Comparison of ENCODE assay signal across 23 cellular contexts in genomic region chr2:111984213-111984604, GRCh38.
"Had no signal": no experiment of that assay in that cellular context is flagged by ENCODE, and none has a peak within 500 bp of the region (broad histone marks: within the 10 kb centered on the region; RNA-seq: fewer than 3 reads in every experiment).

No MANE protein-coding gene starts in this region.

- H3K4me1 ChIP-seq: body of pancreas, gastroesophageal sphincter, tibial artery, uterus had no signal

- H3K27ac ChIP-seq: body of pancreas, dorsolateral prefrontal cortex, gastroesophageal sphincter, heart left ventricle, tibial artery, uterus had no signal

- DNase-seq: activated CD4-positive, alpha-beta memory T cell treated with anti-CD3 and anti-CD28 coated beads, Interleukin-2, amount 10 ng/mL, durations not matched to agents 7 days and 5 days; activated CD4-positive, alpha-beta T cell treated with anti-CD3 and anti-CD28 coated beads for 48 hours; activated CD4-positive, CD25-positive, alpha-beta regulatory T cell; activated naive CD4-positive, alpha-beta T cell treated with Interleukin-2 at 50 U/mL for 16 hours; activated T-cell treated with anti-CD3 and anti-CD28 coated beads, Interleukin-2, amount 50 U/mL, for 1 hour; body of pancreas; central memory CD4-positive, alpha-beta T cell; dorsolateral prefrontal cortex; endodermal cell; erythroblast; heart left ventricle; immature natural killer cell; mesenchymal stem cell; naive thymus-derived CD4-positive, alpha-beta T cell; nucleus accumbens; stimulated activated CD4-positive, alpha-beta T cell treated with anti-CD3 and anti-CD28 coated beads, Interleukin-2, amount 100 ng/mL, for 24 hours; stimulated activated naive CD4-positive, alpha-beta T cell treated with Interleukin-2 at 50 U/mL for 16 hours; T1000; tibial artery; uterus had no signal

- H3K9me3 ChIP-seq: body of pancreas, gastroesophageal sphincter, heart left ventricle, tibial artery, uterus had no signal

- H3K36me3 ChIP-seq: uterus had no signal

- H3K27me3 Mint-ChIP-seq: progenitor cell of endocrine pancreas had no signal

- H3K27ac Mint-ChIP-seq: activated CD4-positive, alpha-beta memory T cell treated with anti-CD3 and anti-CD28 coated beads, Interleukin-2, amount 10 ng/mL, durations not matched to agents 7 days and 5 days; activated T-helper 2 cell treated with anti-CD3 and anti-CD28 coated beads, Interferon-gamma antibody, Interleukin-2, Interleukin-4, amounts not matched to agents 10 μg/mL and 5 μg/mL and 100 μg/mL, durations not matched to agents 14 hours and 24 hours and 36 hours; immature natural killer cell; naive thymus-derived CD4-positive, alpha-beta T cell; progenitor cell of endocrine pancreas had no signal

- ATAC-seq: body of pancreas; gastroesophageal sphincter; heart left ventricle; naive thymus-derived CD4-positive, alpha-beta T cell had no signal

- H3K36me3 Mint-ChIP-seq: immature natural killer cell; naive thymus-derived CD4-positive, alpha-beta T cell had no signal

- H3K27me3 ChIP-seq: body of pancreas, dorsolateral prefrontal cortex, gastroesophageal sphincter, heart left ventricle, tibial artery, uterus had no signal

- H3K4me1 Mint-ChIP-seq: immature natural killer cell had no signal

- H3K4me3 ChIP-seq: body of pancreas, dorsolateral prefrontal cortex, gastroesophageal sphincter, heart left ventricle, tibial artery, uterus had no signal

- H3K4me3 Mint-ChIP-seq: activated CD4-positive, alpha-beta memory T cell treated with anti-CD3 and anti-CD28 coated beads, Interleukin-2, amount 10 ng/mL, durations not matched to agents 7 days and 5 days; endodermal cell; immature natural killer cell; naive thymus-derived CD4-positive, alpha-beta T cell had no signal

- H3K9me3 Mint-ChIP-seq: activated CD4-positive, alpha-beta memory T cell treated with anti-CD3 and anti-CD28 coated beads, Interleukin-2, amount 10 ng/mL, durations not matched to agents 7 days and 5 days; activated T-helper 2 cell treated with anti-CD3 and anti-CD28 coated beads, Interferon-gamma antibody, Interleukin-2, Interleukin-4, amounts not matched to agents 10 μg/mL and 5 μg/mL and 100 μg/mL, durations not matched to agents 14 hours and 24 hours and 36 hours; endodermal cell; immature natural killer cell had no signal
